Comparison of ENCODE assay signal across 8 cellular contexts in genomic region chr6:142942805-142943227, GRCh38. TPM values are rescaled to one million over a fixed set of nuclear protein-coding genes. Genes with fewer than 3 reads are reported as not detected.
DNase-seq lines count a peak whose midpoint lies in the region; TF ChIP-seq lines count a peak whose summit lies in the region.

No MANE protein-coding gene starts in this region.

- peaks cover 24% of the 10 kb centered on the region for H3F3A ChIP-seq in MM.1S (ENCODE audit: insufficient read depth, low read length)

- DNase-seq in NOMO-1 treated with DMSO at 0.1 percent for 48 hours (lab: John Stamatoyannopoulos, UW; ENCODE audit: unreplicated experiment) (peak; percentile 19), NOMO-1 treated with dmso at 0.1 percent for 144 hours (lab: John Stamatoyannopoulos, UW; ENCODE audit: unreplicated experiment) (no peak), MM.1S (peak; percentile 43), astrocyte of the spinal cord (ENCODE audit: low read depth, low spot score) (peak; percentile 62), mesenchymal stem cell (peak; percentile 76), GM19238 (ENCODE audit: insufficient read length, low spot score) (no peak), NCI-H226 (no peak)
- no peak for DNase-seq in stimulated activated CD4-positive, alpha-beta T cell treated with anti-CD3 and anti-CD28 coated beads, Interleukin-15, amount 100 ng/mL, for 24 hours

- no peak overlapping the region for H2AK5ac ChIP-seq in mesenchymal stem cell (ENCODE audit: low read length, severe bottlenecking)

- no peak overlapping the region for H2BK120ac ChIP-seq in mesenchymal stem cell (ENCODE audit: low read depth, low read length)

- H2BK5ac ChIP-seq in mesenchymal stem cell (ENCODE audit: low read depth, low read length, poor library complexity, severe bottlenecking): no peak overlapping the region

- H3K4me2 ChIP-seq in MM.1S (ENCODE audit: low read depth, low read length) (peak overlapping the region; percentile 56), mesenchymal stem cell (ENCODE audit: low read length, poor library complexity, severe bottlenecking) (no peak overlapping the region)

- no peak overlapping the region for H4K8ac ChIP-seq in mesenchymal stem cell (ENCODE audit: low read length)

- peaks cover 36% of the 10 kb centered on the region for H3K79me2 ChIP-seq in MM.1S (ENCODE audit: low read length)

- no peaks in the 10 kb centered on the region for H4K20me1 ChIP-seq in MM.1S (ENCODE audit: insufficient read depth, low read length)

- H3K4me1 ChIP-seq in MM.1S (ENCODE audit: low read length): peaks cover 7% of the 10 kb centered on the region; the same call in 1 of the 2 replicates
- peaks cover 5% of the 10 kb centered on the region for H3K4me1 ChIP-seq in mesenchymal stem cell (ENCODE audit: control insufficient read depth, insufficient read depth, low read depth, low read length)

- no peak overlapping the region for H4K91ac ChIP-seq in mesenchymal stem cell (ENCODE audit: low read length)

- H3K27ac ChIP-seq in MM.1S (ENCODE audit: low read length) (no peak overlapping the region), mesenchymal stem cell (ENCODE audit: low read length, poor library complexity, severe bottlenecking) (no peak overlapping the region)

- H2BK12ac ChIP-seq in mesenchymal stem cell (ENCODE audit: low read length in 2 of 2): no peak overlapping the region

- H3K79me1 ChIP-seq in mesenchymal stem cell (replicated peaks; ENCODE audit: low read length, poor library complexity, severe bottlenecking): peaks cover 16% of the 10 kb centered on the region

- H3K9me2 ChIP-seq in MM.1S (replicated peaks; ENCODE audit: insufficient read depth, low read length): no peaks in the 10 kb centered on the region

- H2BK15ac ChIP-seq in mesenchymal stem cell (ENCODE audit: low read depth, poor library complexity, severe bottlenecking): no peak overlapping the region

- H3K4ac ChIP-seq in mesenchymal stem cell (ENCODE audit: low read depth in 1 of 2, low read length in 2 of 2): no peak overlapping the region

- no peak overlapping the region for H3K23ac ChIP-seq in mesenchymal stem cell (ENCODE audit: low read length in 2 of 2)

- 0 out of 2 replicates have a peak overlapping the region, but pooled peaks have one; percentile 92 for H3K9ac ChIP-seq in MM.1S (ENCODE audit: low read length)
- peak overlapping the region; percentile 99 for H3K9ac ChIP-seq in mesenchymal stem cell (ENCODE audit: low read length)

- H3K14ac ChIP-seq in mesenchymal stem cell (ENCODE audit: low read length in 2 of 2): no peak overlapping the region

- H3K36me3 ChIP-seq in MM.1S (replicated peaks; ENCODE audit: insufficient read depth, low read length): no peaks in the 10 kb centered on the region
- no peaks in the 10 kb centered on the region for H3K36me3 ChIP-seq in mesenchymal stem cell (ENCODE audit: control insufficient read depth in 1 of 2, insufficient read depth in 2 of 2, low read depth in 1 of 2, low read length in 2 of 2)

- no peaks in the 10 kb centered on the region for H3K9me3 ChIP-seq in MM.1S (replicated peaks; ENCODE audit: insufficient read depth, low read length)
- no peaks in the 10 kb centered on the region for H3K9me3 ChIP-seq in mesenchymal stem cell (ENCODE audit: control insufficient read depth, low read length)

- H2AFZ ChIP-seq in MM.1S (ENCODE audit: low read length) (no peak overlapping the region), mesenchymal stem cell (ENCODE audit: low read depth, low read length) (no peak overlapping the region)

- no peak overlapping the region for H3K18ac ChIP-seq in mesenchymal stem cell (ENCODE audit: low read depth in 1 of 2, low read length in 2 of 2)

- TF ChIP-seq CTCF in MM.1S (IDR thresholded peaks at IDR 0.05; ENCODE audit: low read length) (peak; percentile 32), astrocyte of the spinal cord (IDR thresholded peaks at IDR 0.05; ENCODE audit: low read depth, low read length) (peak; percentile 33)

- WGBS in mesenchymal stem cell: no CpG with 5 or more reads among the region's 3 CpGs

- H3K27me3 ChIP-seq in MM.1S (replicated peaks; ENCODE audit: insufficient read depth, low read length): no peaks in the 10 kb centered on the region
- no peaks in the 10 kb centered on the region for H3K27me3 ChIP-seq in mesenchymal stem cell (ENCODE audit: control insufficient read depth in 1 of 2, insufficient read depth in 1 of 2, low read length in 2 of 2)

- in situ Hi-C loops in astrocyte of the spinal cord (cut with HindIII; ENCODE audit: low sequenced_read_pairs): no loop called here

- no peak overlapping the region for H3K4me3 ChIP-seq in MM.1S (ENCODE audit: low read length)
- H3K4me3 ChIP-seq in astrocyte of the spinal cord (ENCODE audit: low read depth, low read length): no peak overlapping the region
- peak overlapping the region in 1 of 2 experiments; percentile 95 for H3K4me3 ChIP-seq in mesenchymal stem cell (ENCODE audit: insufficient read depth in 1 of 2, low read depth in 1 of 2, low read length in 2 of 2)

RNA-seq across cellular contexts. Expression of gene HIVEP2, which starts 2.2 kb away (rescaled TPM):
- polyA plus RNA-seq in mesenchymal stem cell (2013, experiment 1 of 2): 8.5 TPM
- polyA plus RNA-seq in mesenchymal stem cell (2013, experiment 2 of 2): 8.1 TPM

Comparison
In these comparisons a context has a peak if more than half of its experiments do, and no peak if none do; other contexts are left out.
1. DNase-seq: peak in NOMO-1 treated with DMSO at 0.1 percent for 48 hours (single experiment), MM.1S (single experiment), astrocyte of the spinal cord (single experiment) and mesenchymal stem cell (single experiment); none in NOMO-1 treated with dmso at 0.1 percent for 144 hours (single experiment), GM19238 (single experiment), NCI-H226 (single experiment) and stimulated activated CD4-positive, alpha-beta T cell treated with anti-CD3 and anti-CD28 coated beads, Interleukin-15, amount 100 ng/mL, for 24 hours (single experiment).